ENCODE assay signal across 8 cellular contexts in the genomic region with DNA sequence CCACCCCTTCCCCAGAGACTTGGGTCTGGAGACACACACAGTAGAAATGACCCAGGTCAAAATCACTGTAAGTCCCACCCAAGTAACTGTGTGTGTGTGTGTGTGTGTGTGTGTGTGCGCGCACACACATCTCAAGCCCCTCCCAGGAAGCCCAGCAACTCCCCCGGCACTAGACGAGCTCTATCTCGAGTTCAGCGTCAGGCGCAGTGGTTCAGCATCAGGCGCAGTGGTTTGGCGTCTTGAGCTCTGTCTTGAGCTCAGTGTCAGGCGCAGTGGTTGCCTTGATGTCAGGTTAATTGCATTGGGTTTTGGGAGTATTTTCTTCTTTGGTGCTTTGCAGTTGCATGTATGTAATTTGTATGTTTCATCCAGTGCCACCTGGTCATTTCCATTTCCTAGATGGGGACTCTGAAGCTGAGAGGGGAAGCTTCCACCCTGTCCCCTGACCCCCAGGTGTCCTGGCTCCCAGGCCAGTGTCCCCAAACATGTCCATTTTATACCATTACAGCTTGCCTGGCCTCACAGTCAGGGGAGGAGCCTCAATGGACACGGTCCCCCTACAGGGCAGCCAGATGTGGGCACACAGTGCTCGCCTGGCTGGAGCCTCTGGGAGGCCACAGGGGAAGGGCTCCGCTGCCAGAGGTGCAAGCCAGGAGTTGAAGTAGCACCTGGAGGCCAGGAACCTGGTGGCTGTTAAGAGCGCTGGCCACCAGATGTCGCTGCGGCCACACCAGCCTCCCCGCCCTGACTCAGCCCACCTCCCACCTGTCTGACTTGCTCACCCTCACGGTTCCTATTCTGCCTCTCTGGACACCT.
DNase-seq lines count a peak whose midpoint lies in the region; ATAC-seq and TF ChIP-seq lines count a peak whose summit lies in the region.

No MANE protein-coding gene starts in this region.

- H3K27ac Mint-ChIP-seq in activated CD4-positive, alpha-beta T cell treated with anti-CD3 and anti-CD28 coated beads, Interleukin-2, amount 10 ng/mL, durations not matched to agents 7 days and 5 days, result peak overlapping the region; percentile 60
- no peak overlapping the region for H3K27ac Mint-ChIP-seq in nephron progenitor cell

- H3K27ac ChIP-seq in dorsolateral prefrontal cortex, result no peak overlapping the region
- H3K27ac ChIP-seq in thoracic aorta, result no peak overlapping the region

- TF ChIP-seq CTCF in GM12875 (IDR thresholded peaks at IDR 0.05; ENCODE audit: borderline replicate concordance, insufficient read depth, low read depth, low read length), result peak; percentile 95
- TF ChIP-seq CTCF in dorsolateral prefrontal cortex (IDR thresholded peaks at IDR 0.05 in 54 of 56, conservative IDR thresholded peaks at IDR 0.05 in 2 of 56; ENCODE audit: low read depth in 1 of 56, partially characterized antibody in 56 of 56), result peak; percentile 40 to 85 (median 70)
- peak; percentile 85 for TF ChIP-seq CTCF in nephron progenitor cell (IDR thresholded peaks at IDR 0.05)
- TF ChIP-seq CTCF in thoracic aorta (IDR thresholded peaks at IDR 0.05), result peak; percentile 78

- no peak for ATAC-seq in thoracic aorta (ENCODE audit: insufficient number of reproducible peaks, low FRiP score, low read depth)
- ATAC-seq in HG02798 (IDR thresholded peaks at IDR 0.05; ENCODE audit: poor library complexity, unreplicated experiment), result no peak

- no peaks in the 10 kb centered on the region for H3K4me1 ChIP-seq in thoracic aorta (ENCODE audit: control insufficient read depth in 1 of 2, low read depth in 2 of 2)

- H3K9me3 ChIP-seq in thoracic aorta, result no peaks in the 10 kb centered on the region

- H3K27me3 Mint-ChIP-seq in activated CD4-positive, alpha-beta T cell treated with anti-CD3 and anti-CD28 coated beads, Interleukin-2, amount 10 ng/mL, durations not matched to agents 7 days and 5 days, result no peaks in the 10 kb centered on the region
- peaks cover 11% of the 10 kb centered on the region for H3K27me3 Mint-ChIP-seq in nephron progenitor cell (ENCODE audit: low read depth, poor library complexity)

- H3K4me3 Mint-ChIP-seq in activated CD4-positive, alpha-beta T cell treated with anti-CD3 and anti-CD28 coated beads, Interleukin-2, amount 10 ng/mL, durations not matched to agents 7 days and 5 days, result no peak overlapping the region
- H3K4me3 Mint-ChIP-seq in nephron progenitor cell, result no peak overlapping the region

- no peaks in the 10 kb centered on the region for H3K27me3 ChIP-seq in dorsolateral prefrontal cortex
- H3K27me3 ChIP-seq in thoracic aorta (replicated peaks; ENCODE audit: insufficient read depth), result no peaks in the 10 kb centered on the region

- DNase-seq in 8988T, result peak; percentile 86
- DNase-seq in NCI-H2227 treated with DMSO at 0.1 percent for 48 hours (lab: John Stamatoyannopoulos, UW), result peak; percentile 44
- DNase-seq in activated CD4-positive, alpha-beta T cell treated with anti-CD3 and anti-CD28 coated beads, Interleukin-2, amount 10 ng/mL, durations not matched to agents 7 days and 5 days, result peak; percentile 59
- peak in 4 of 10 donors; percentile 25 to 65 (median 44) for DNase-seq in dorsolateral prefrontal cortex
- peak; percentile 78 for DNase-seq in nephron progenitor cell
- DNase-seq in thoracic aorta (ENCODE audit: low spot score), result no peak

- H3K4me1 Mint-ChIP-seq in activated CD4-positive, alpha-beta T cell treated with anti-CD3 and anti-CD28 coated beads, Interleukin-2, amount 10 ng/mL, durations not matched to agents 7 days and 5 days, result no peaks in the 10 kb centered on the region
- no peaks in the 10 kb centered on the region for H3K4me1 Mint-ChIP-seq in nephron progenitor cell

- POLR2A ChIA-PET in activated CD4-positive, alpha-beta T cell treated with anti-CD3 and anti-CD28 coated beads, Interleukin-2, amount 10 ng/mL, durations not matched to agents 7 days and 5 days (lab: Charles Lee), result no interaction called here

- no peaks in the 10 kb centered on the region for H3K36me3 Mint-ChIP-seq in activated CD4-positive, alpha-beta T cell treated with anti-CD3 and anti-CD28 coated beads, Interleukin-2, amount 10 ng/mL, durations not matched to agents 7 days and 5 days (ENCODE audit: low read depth)
- H3K36me3 Mint-ChIP-seq in nephron progenitor cell (ENCODE audit: low read depth), result peaks cover 18% of the 10 kb centered on the region

- no peak overlapping the region for H3K4me3 ChIP-seq in GM12875 (ENCODE audit: low read depth, low read length)
- no peak overlapping the region for H3K4me3 ChIP-seq in dorsolateral prefrontal cortex
- no peak overlapping the region for H3K4me3 ChIP-seq in thoracic aorta

- no peaks in the 10 kb centered on the region for H3K9me3 Mint-ChIP-seq in activated CD4-positive, alpha-beta T cell treated with anti-CD3 and anti-CD28 coated beads, Interleukin-2, amount 10 ng/mL, durations not matched to agents 7 days and 5 days
- no peaks in the 10 kb centered on the region for H3K9me3 Mint-ChIP-seq in nephron progenitor cell

- CTCF ChIA-PET in activated CD4-positive, alpha-beta T cell treated with anti-CD3 and anti-CD28 coated beads, Interleukin-2, amount 10 ng/mL, durations not matched to agents 7 days and 5 days (lab: Charles Lee), result interaction anchor here (0.5 to 3.2 kb wide), 6 partner anchors 10 to 943 kb away, joined by 3 to 20 read pairs (median 8); no protein-coding TSS in a partner anchor

- H3K36me3 ChIP-seq in thoracic aorta, result no peaks in the 10 kb centered on the region

- intact Hi-C loops in dorsolateral prefrontal cortex (cut with DNase I), result loop anchor here (5.0 to 10.0 kb wide), 3 partner anchors 107 to 945 kb away; a partner anchor contains a TSS
